ENCODE assay signal across 8 cellular contexts in genomic region chr9:106862946-106863740, GRCh38. TPM values are rescaled to one million over a fixed set of nuclear protein-coding genes. Genes with fewer than 3 reads are reported as not detected.
DNase-seq lines count a peak whose midpoint lies in the region; ATAC-seq and TF ChIP-seq lines count a peak whose summit lies in the region.

Gene ZNF462 (plus strand): TSS chr9:106863166. CDS start chr9:106923384, 60,218 bp downstream.

- TF ChIP-seq POLR2A in vagina (IDR thresholded peaks at IDR 0.05): no peak

- ATAC-seq in HG03469 (IDR thresholded peaks at IDR 0.05; ENCODE audit: unreplicated experiment): no peak

- no TSS peak for BruUV-seq in Calu3 (replicated peaks; lab: Mats Ljungman, UMichigan)

- H3K9me3 Mint-ChIP-seq in Calu3 (ENCODE audit: low read depth, unreplicated experiment): no peaks in the 10 kb centered on the region

- H3K9ac ChIP-seq in KMS-11: peak within 1 kb of the TSS; percentile 81

- peak within 1 kb of the TSS; percentile 83 for H3K27ac Mint-ChIP-seq in Calu3 (ENCODE audit: unreplicated experiment)

- CTCF ChIA-PET in Calu3 (lab: Charles Lee): interaction anchor here (0.6 to 1.7 kb wide), 4 partner anchors 32 to 947 kb away, joined by 4 to 11 read pairs (median 6); no protein-coding TSS in a partner anchor

- no peaks in the 10 kb centered on the region for H3K27me3 Mint-ChIP-seq in Calu3 (ENCODE audit: unreplicated experiment)

- peaks cover 30% of the 10 kb centered on the region for H3K4me1 Mint-ChIP-seq in Calu3 (ENCODE audit: low read depth, unreplicated experiment)

- DNase-seq in Calu3 (peak; percentile 21), fibroblast of gingiva (ENCODE audit: low read depth) (peak; percentile 87), vagina (ENCODE audit: extremely low spot score in 2 of 2) (no peak)
- no peak for DNase-seq in activated effector memory CD4-positive, alpha-beta T cell treated with anti-CD3 and anti-CD28 coated beads, Interleukin-2, amount 50 U/mL, for 16 hours

- no peaks in the 10 kb centered on the region for H4K20me1 ChIP-seq in KMS-11 (ENCODE audit: insufficient read depth)

- H3K36me3 Mint-ChIP-seq in Calu3 (ENCODE audit: insufficient read depth, unreplicated experiment): peaks cover 58% of the 10 kb centered on the region

- H3K36me3 ChIP-seq in KMS-11 (ENCODE audit: insufficient read depth): no peaks in the 10 kb centered on the region
- H3K36me3 ChIP-seq in muscle layer of duodenum (ENCODE audit: control insufficient read depth in 1 of 2, insufficient read depth in 2 of 2, low read length in 2 of 2): no peaks in the 10 kb centered on the region
- no peaks in the 10 kb centered on the region for H3K36me3 ChIP-seq in vagina

- H3K9me3 ChIP-seq in muscle layer of duodenum (ENCODE audit: control insufficient read depth in 1 of 2, low read length in 2 of 2) (no peaks in the 10 kb centered on the region), vagina (no peaks in the 10 kb centered on the region)

- H2AFZ ChIP-seq in KMS-11 (ENCODE audit: low read depth): peak within 1 kb of the TSS; percentile 98

- H3K27me3 ChIP-seq in KMS-11 (ENCODE audit: insufficient read depth, low read depth) (no peaks in the 10 kb centered on the region), muscle layer of duodenum (ENCODE audit: low read depth, low read length) (no peaks in the 10 kb centered on the region), vagina (no peaks in the 10 kb centered on the region)

- H3K4me3 Mint-ChIP-seq in Calu3 (ENCODE audit: low read depth, unreplicated experiment): peak within 1 kb of the TSS; percentile 87

- intact Hi-C loops in Calu3 (cut with micrococcal nuclease; ENCODE audit: unreplicated experiment) (loop anchor here (2.0 to 10.0 kb wide), 4 partner anchors 146 to 961 kb away; no protein-coding TSS in a partner anchor), vagina (cut with DNase I) (loop anchor here (10.0 kb wide), 1 partner anchor 422 kb away; the partner anchor contains the start of gene RAD23B)

- H3K27ac ChIP-seq in KMS-11 (peak within 1 kb of the TSS; percentile 62), VCaP (peak within 1 kb of the TSS; percentile 97), muscle layer of duodenum (ENCODE audit: low read length) (peak within 1 kb of the TSS; percentile 86), vagina (peak within 1 kb of the TSS; percentile 91)

- no peak for TF ChIP-seq CTCF in Calu3 (IDR thresholded peaks at IDR 0.05; ENCODE audit: unreplicated experiment)
- peak; percentile 2; the same call in 1 of the 2 replicates for TF ChIP-seq CTCF in KMS-11 (conservative IDR thresholded peaks at IDR 0.05; ENCODE audit: low read depth, low read length)
- TF ChIP-seq CTCF in VCaP (conservative IDR thresholded peaks at IDR 0.05): 0 out of 2 replicates have a peak, but pooled peaks have one; percentile 16
- TF ChIP-seq CTCF in vagina (IDR thresholded peaks at IDR 0.05): peak; percentile 58 to 99 (median 87)

- peaks cover 11% of the 10 kb centered on the region; the same call in 1 of the 2 replicates for H3K79me2 ChIP-seq in KMS-11 (ENCODE audit: insufficient read depth, low read depth)

- peak within 1 kb of the TSS; percentile 93 for H3K4me2 ChIP-seq in KMS-11

- H3K4me1 ChIP-seq in KMS-11 (ENCODE audit: low read depth, poor library complexity, severe bottlenecking): peaks cover 8% of the 10 kb centered on the region
- peaks cover 8 to 23% of the 10 kb centered on the region in 2 donors for H3K4me1 ChIP-seq in muscle layer of duodenum (ENCODE audit: control insufficient read depth in 1 of 2, insufficient read depth in 2 of 2, low read length in 2 of 2)
- peaks cover 43% of the 10 kb centered on the region for H3K4me1 ChIP-seq in vagina

- H3K4me3 ChIP-seq in KMS-11 (IDR thresholded peaks at IDR 0.05; ENCODE audit: insufficient read depth, low read depth, low read length) (no peak within 1 kb of the TSS), muscle layer of duodenum (ENCODE audit: low read depth in 1 of 2, low read length in 2 of 2) (peak within 1 kb of the TSS; percentile 77 to 92), vagina (peak within 1 kb of the TSS; percentile 77 to 80)

RNA-seq across cellular contexts. Expression of gene ZNF462, which starts in this region (rescaled TPM):
- total RNA-seq in Calu3 (2022): 37.3 and 48.0 TPM in 2 replicates
- 28.5 TPM for total RNA-seq in vagina

Comparison
In these comparisons a context has a peak if more than half of its experiments do, and no peak if none do; other contexts are left out.
1. DNase-seq: peak in Calu3 (single experiment) and fibroblast of gingiva (single experiment); none in vagina (0 of 2) and activated effector memory CD4-positive, alpha-beta T cell treated with anti-CD3 and anti-CD28 coated beads, Interleukin-2, amount 50 U/mL, for 16 hours (single experiment).
2. Peak in every context shown above with its lines, with median percentiles within 50 percentile points of each other: H3K27ac ChIP-seq.